In the genomic region with DNA sequence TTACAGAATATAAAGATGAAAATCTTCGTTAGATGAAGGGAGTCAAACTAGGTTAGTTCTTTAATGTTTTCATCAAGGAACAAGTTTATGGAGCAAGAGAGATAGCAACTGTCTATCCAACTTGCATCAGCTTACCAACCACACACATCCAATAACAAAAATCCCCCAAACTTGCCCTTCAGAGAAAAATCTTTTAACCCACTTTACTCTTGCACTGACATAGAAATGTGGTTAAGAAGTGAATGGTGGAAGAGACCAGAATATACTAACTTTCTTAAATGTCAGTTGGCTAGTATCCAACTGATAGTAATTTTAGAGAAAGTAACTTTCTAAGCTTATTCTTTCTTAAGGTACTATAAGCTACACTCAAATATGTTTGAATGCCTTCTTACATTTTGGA, we compare ENCODE assay signal across 1 cellular context.
TF ChIP-seq lines count a peak whose summit lies in the region.

No MANE protein-coding gene starts in this region.

TF ChIP-seq in HepG2, 621 proteins besides CTCF, POLR2A, EP300 and RAD21:
- no peak for TF ChIP-seq ZNF326 (CRISPR knock-in tag; IDR thresholded peaks at IDR 0.05; ENCODE audit: borderline replicate concordance)
- TF ChIP-seq ZBTB1 (CRISPR knock-in tag; IDR thresholded peaks at IDR 0.05; ENCODE audit: borderline replicate concordance), result no peak
- no peak for TF ChIP-seq MBD4 (IDR thresholded peaks at IDR 0.05; ENCODE audit: borderline replicate concordance, low read length)
- no peak for TF ChIP-seq ZNF782 (CRISPR knock-in tag; IDR thresholded peaks at IDR 0.05; ENCODE audit: borderline replicate concordance)
- TF ChIP-seq, protein P1, sequence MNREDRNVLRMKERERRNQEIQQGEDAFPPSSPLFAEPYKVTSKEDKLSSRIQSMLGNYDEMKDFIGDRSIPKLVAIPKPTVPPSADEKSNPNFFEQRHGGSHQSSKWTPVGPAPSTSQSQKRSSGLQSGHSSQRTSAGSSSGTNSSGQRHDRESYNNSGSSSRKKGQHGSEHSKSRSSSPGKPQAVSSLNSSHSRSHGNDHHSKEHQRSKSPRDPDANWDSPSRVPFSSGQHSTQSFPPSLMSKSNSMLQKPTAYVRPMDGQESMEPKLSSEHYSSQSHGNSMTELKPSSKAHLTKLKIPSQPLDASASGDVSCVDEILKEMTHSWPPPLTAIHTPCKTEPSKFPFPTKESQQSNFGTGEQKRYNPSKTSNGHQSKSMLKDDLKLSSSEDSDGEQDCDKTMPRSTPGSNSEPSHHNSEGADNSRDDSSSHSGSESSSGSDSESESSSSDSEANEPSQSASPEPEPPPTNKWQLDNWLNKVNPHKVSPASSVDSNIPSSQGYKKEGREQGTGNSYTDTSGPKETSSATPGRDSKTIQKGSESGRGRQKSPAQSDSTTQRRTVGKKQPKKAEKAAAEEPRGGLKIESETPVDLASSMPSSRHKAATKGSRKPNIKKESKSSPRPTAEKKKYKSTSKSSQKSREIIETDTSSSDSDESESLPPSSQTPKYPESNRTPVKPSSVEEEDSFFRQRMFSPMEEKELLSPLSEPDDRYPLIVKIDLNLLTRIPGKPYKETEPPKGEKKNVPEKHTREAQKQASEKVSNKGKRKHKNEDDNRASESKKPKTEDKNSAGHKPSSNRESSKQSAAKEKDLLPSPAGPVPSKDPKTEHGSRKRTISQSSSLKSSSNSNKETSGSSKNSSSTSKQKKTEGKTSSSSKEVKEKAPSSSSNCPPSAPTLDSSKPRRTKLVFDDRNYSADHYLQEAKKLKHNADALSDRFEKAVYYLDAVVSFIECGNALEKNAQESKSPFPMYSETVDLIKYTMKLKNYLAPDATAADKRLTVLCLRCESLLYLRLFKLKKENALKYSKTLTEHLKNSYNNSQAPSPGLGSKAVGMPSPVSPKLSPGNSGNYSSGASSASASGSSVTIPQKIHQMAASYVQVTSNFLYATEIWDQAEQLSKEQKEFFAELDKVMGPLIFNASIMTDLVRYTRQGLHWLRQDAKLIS (CRISPR knock-in tag; IDR thresholded peaks at IDR 0.05), result no peak
- TF ChIP-seq XRCC5 (optimal IDR thresholded peaks at IDR 0.05; ENCODE audit: low read length), result no peak
- TF ChIP-seq ZBTB25 (CRISPR knock-in tag; IDR thresholded peaks at IDR 0.05), result no peak
- no peak for TF ChIP-seq ZNF343 (CRISPR knock-in tag; IDR thresholded peaks at IDR 0.05)
